Comparison of ENCODE assay signal across 1 cellular context in genomic region chr1:176206961-176207902, GRCh38.
A peak's percentile ranks its signal among the peaks of the same experiment; 100 is the strongest.
TF ChIP-seq lines count a peak whose summit lies in the region.

Gene COP1, minus strand, starts transcription at chr1:176207286. Its CDS starts 308 bp downstream, at chr1:176206978.

TF ChIP-seq in GM12878, 131 proteins besides CTCF, POLR2A, EP300 and RAD21 (continued from another document):
- peak; percentile 92 for TF ChIP-seq E2F4 (IDR thresholded peaks at IDR 0.05; ENCODE audit: low read depth, low read length)
- peak; percentile 92; the same call in 1 of the 2 replicates for TF ChIP-seq POLR2AphosphoS2 (IDR thresholded peaks at IDR 0.05; ENCODE audit: low read depth, low read length)
- TF ChIP-seq MTA3 (IDR thresholded peaks at IDR 0.05; ENCODE audit: borderline replicate concordance, low read length), result no peak
- peak; percentile 33; the same call in 1 of the 2 replicates for TF ChIP-seq NR2C1 (IDR thresholded peaks at IDR 0.05)
- TF ChIP-seq MEF2B (IDR thresholded peaks at IDR 0.05; ENCODE audit: partially characterized antibody, poor library complexity, severe bottlenecking), result peak; percentile 69
- TF ChIP-seq WRNIP1 (IDR thresholded peaks at IDR 0.05; ENCODE audit: borderline replicate concordance, low read depth, low read length), result 0 out of 2 replicates have a peak, but pooled peaks have one; percentile 47
- peak; percentile 25; the same call in 1 of the 2 replicates for TF ChIP-seq ZBED1 (IDR thresholded peaks at IDR 0.05; ENCODE audit: borderline replicate concordance)
- TF ChIP-seq NFXL1 (IDR thresholded peaks at IDR 0.05; ENCODE audit: borderline replicate concordance), result no peak
- peak; percentile 75 for TF ChIP-seq PAX5 (IDR thresholded peaks at IDR 0.05; ENCODE audit: borderline replicate concordance, low read depth, low read length)
- no peak for TF ChIP-seq RAD51 (IDR thresholded peaks at IDR 0.05)
- no peak for TF ChIP-seq PBX3 (IDR thresholded peaks at IDR 0.05; ENCODE audit: insufficient replicate concordance, low read depth, low read length)
- peak; percentile 98 for TF ChIP-seq PML (IDR thresholded peaks at IDR 0.05; ENCODE audit: low read length)
- peak; percentile 37; the same call in 1 of the 3 replicates for TF ChIP-seq POU2F2 (IDR thresholded peaks at IDR 0.05; ENCODE audit: borderline replicate concordance, low read depth, low read length)
- TF ChIP-seq KLF5 (IDR thresholded peaks at IDR 0.05; ENCODE audit: partially characterized antibody), result peak; percentile 26
